10 cellular contexts compared by ENCODE assay signal in the genomic region with DNA sequence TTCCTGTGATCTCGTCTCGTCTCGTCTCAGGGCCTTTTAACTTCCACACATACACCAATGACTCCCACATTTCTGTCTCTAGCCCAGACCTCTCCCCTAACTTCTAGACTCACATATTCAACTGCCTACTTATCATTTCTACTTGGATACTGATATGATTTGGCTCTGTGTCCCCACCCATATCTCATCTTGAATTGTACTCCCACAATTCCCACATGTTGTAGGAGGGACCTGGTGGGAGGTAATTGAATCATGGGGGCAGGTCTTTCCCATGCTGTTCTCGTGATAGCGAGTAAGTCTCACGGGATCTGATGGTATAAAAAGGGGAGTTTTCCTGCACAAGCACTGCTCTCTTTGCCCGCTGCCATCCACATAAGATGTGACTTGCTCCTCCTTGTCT.
"Had no signal": no experiment of that assay in that cellular context is flagged by ENCODE, and none has a peak within 500 bp of the region (broad histone marks: within the 10 kb centered on the region; RNA-seq: fewer than 3 reads in every experiment).

No MANE protein-coding gene starts in this region.

- H3K27ac ChIP-seq: KMS-11 had no signal

- H2AFZ ChIP-seq: GM23338 had no signal

- H3K27ac Mint-ChIP-seq: GM23338, H9, HFFc6 had no signal

- H3K4me3 ChIP-seq: GM23338 had no signal

- H3K9me3 Mint-ChIP-seq: GM23338, HFFc6 had no signal

- H3K9ac ChIP-seq: KMS-11 had no signal

- DNase-seq: H9, HCEC 1CT, HFFc6, IMR-90, KBM-7 had no signal

- FAIRE-seq: H1, H54, HTR-8/SVneo had no signal

- H3K4me2 ChIP-seq: GM23338, KMS-11 had no signal

- ATAC-seq: GM23338 had no signal

- H3K4me3 Mint-ChIP-seq: GM23338, H9, HFFc6 had no signal

- H3K4me1 Mint-ChIP-seq: GM23338, H9 had no signal
